In the genomic region with DNA sequence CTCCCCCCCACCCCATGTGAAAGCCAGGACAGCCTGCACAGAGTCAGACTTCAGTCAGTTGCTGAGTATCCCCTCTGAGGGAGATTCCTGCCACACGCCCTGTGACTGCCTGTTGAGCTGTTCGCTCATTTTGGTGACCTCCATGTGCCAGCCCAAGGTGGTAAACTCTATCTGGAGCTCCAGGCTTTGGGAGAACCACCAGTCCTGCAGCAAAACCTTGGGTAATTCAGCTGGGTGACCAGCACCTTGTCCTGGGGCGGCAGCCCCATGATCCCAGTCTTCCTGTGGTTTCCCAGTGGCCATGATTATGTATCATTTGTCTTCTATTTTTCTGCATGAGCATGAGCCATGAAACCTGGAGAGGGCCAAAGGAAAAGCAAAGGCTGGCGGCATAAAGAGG, we compare ENCODE assay signal across 16 cellular contexts.
DNase-seq lines count a peak whose midpoint lies in the region; ATAC-seq, FAIRE-seq and TF ChIP-seq lines count a peak whose summit lies in the region.
"Had no signal": no experiment of that assay in that cellular context is flagged by ENCODE, and none has a peak within 500 bp of the region (broad histone marks: within the 10 kb centered on the region; RNA-seq: fewer than 3 reads in every experiment).

No MANE protein-coding gene starts in this region.

- no peaks in the 10 kb centered on the region for H3K27me3 Mint-ChIP-seq in T-cell
- H3K27me3 Mint-ChIP-seq: activated CD8-positive, alpha-beta memory T cell treated with anti-CD3 and anti-CD28 coated beads, Interleukin-2, amount 10 ng/mL, durations not matched to agents 7 days and 5 days had no signal

- H3K27ac Mint-ChIP-seq in T-cell: peak overlapping the region in 1 of 2 donors; percentile 28

- H3K4me1 ChIP-seq in skeletal muscle tissue (ENCODE audit: control insufficient read depth in 3 of 3, insufficient read depth in 3 of 3, low read length in 3 of 3) (peaks cover 7 to 60% (median 22%) of the 10 kb centered on the region in 3 donors), HAP-1 (no peaks in the 10 kb centered on the region)

- POLR2A ChIA-PET in T-cell (lab: Charles Lee): no interaction called here

- peak overlapping the region in 2 of 3 donors; percentile 88 to 93 for H3K9ac ChIP-seq in skeletal muscle tissue (ENCODE audit: low read depth in 1 of 3, low read length in 3 of 3)
- H3K9ac ChIP-seq: KMS-11 had no signal

- H3K36me3 Mint-ChIP-seq in T-cell: peaks cover 11% of the 10 kb centered on the region

- peak overlapping the region; percentile 98 for H3K27ac ChIP-seq in layer of hippocampus (ENCODE audit: low read depth, low read length)
- no peak overlapping the region for H3K27ac ChIP-seq in skeletal muscle tissue (ENCODE audit: low read depth, low read length)
- H3K27ac ChIP-seq: KMS-11 had no signal

- CTCF ChIA-PET in T-cell (lab: Charles Lee): interaction anchor here (0.6 to 0.9 kb wide), 3 partner anchors 10 to 176 kb away, joined by 3 to 5 read pairs (median 4); no protein-coding TSS in a partner anchor

- no peaks in the 10 kb centered on the region for H3K36me3 ChIP-seq in skeletal muscle tissue (ENCODE audit: control insufficient read depth in 3 of 3, insufficient read depth in 3 of 3, low read length in 3 of 3)
- H3K36me3 ChIP-seq in HAP-1 (replicated peaks): no peaks in the 10 kb centered on the region

- H3K4me1 Mint-ChIP-seq in T-cell: peaks cover 36 to 54% (median 51%) of the 10 kb centered on the region in 3 donors

- peak overlapping the region in 2 of 3 donors; percentile 80 to 87 for H3K4me3 Mint-ChIP-seq in T-cell
- H3K4me3 Mint-ChIP-seq: activated naive CD4-positive, alpha-beta T cell treated with anti-CD3 and anti-CD28 coated beads for 36 hours; CD8-positive, alpha-beta T cell had no signal

- H3K9me3 ChIP-seq in skeletal muscle tissue (ENCODE audit: control insufficient read depth in 3 of 3, low read length in 3 of 3) (no peaks in the 10 kb centered on the region), HAP-1 (no peaks in the 10 kb centered on the region)

- in situ Hi-C loops in HAP-1 (cut with MboI; ENCODE audit: low sequenced_read_pairs): no loop called here

- H3K9me3 Mint-ChIP-seq in T-cell: no peaks in the 10 kb centered on the region
- H3K9me3 Mint-ChIP-seq: activated naive CD4-positive, alpha-beta T cell treated with anti-CD3 and anti-CD28 coated beads for 36 hours; CD8-positive, alpha-beta T cell; T-helper 1 cell treated with Interleukin-12 subunit alpha and Interleukin-12 subunit beta and Interleukin-4 antibody, amounts not matched to agents 30 μg/mL and 1 μg/mL, for 36 hours had no signal

- no peak for TF ChIP-seq POLR2A in GM12891 (IDR thresholded peaks at IDR 0.05; ENCODE audit: low read depth, low read length)

- DNase-seq in GM12891 (ENCODE audit: insufficient read length, low spot score): no peak
- no peak for DNase-seq in T-cell
- DNase-seq in HAP-1 (ENCODE audit: low spot score in 2 of 2): no peak
- DNase-seq: activated CD4-positive, CD25-positive, alpha-beta regulatory T cell; activated CD8-positive, alpha-beta memory T cell treated with anti-CD3 and anti-CD28 coated beads, Interleukin-2, amount 10 ng/mL, durations not matched to agents 7 days and 5 days; activated naive CD4-positive, alpha-beta T cell treated with anti-CD3 and anti-CD28 coated beads for 36 hours; NCI-H1436; NCI-H2227 treated with DMSO at 0.1 percent for 48 hours; stimulated activated CD4-positive, alpha-beta T cell treated with anti-CD3 and anti-CD28 coated beads, Interleukin-4, amount 100 ng/mL, for 4 hours had no signal

- no peak for ATAC-seq in T-cell (replicated peaks in 1 of 4)
- no peak for ATAC-seq in GM21723 (IDR thresholded peaks at IDR 0.05; ENCODE audit: unreplicated experiment)
- no peak for ATAC-seq in SK-N-SH treated with all-trans-retinoic acid at 6 μM for 48 hours
- ATAC-seq: activated CD8-positive, alpha-beta memory T cell treated with anti-CD3 and anti-CD28 coated beads, Interleukin-2, amount 10 ng/mL, durations not matched to agents 7 days and 5 days; CD8-positive, alpha-beta T cell had no signal

- H3K4me3 ChIP-seq in skeletal muscle tissue (ENCODE audit: low read length in 3 of 3): peak overlapping the region; percentile 70 to 95 (median 76)
- H3K4me3 ChIP-seq in HAP-1: no peak overlapping the region

- H3K27me3 ChIP-seq in layer of hippocampus (ENCODE audit: control insufficient read depth, insufficient read depth, low read length): no peaks in the 10 kb centered on the region
- H3K27me3 ChIP-seq in skeletal muscle tissue (ENCODE audit: control insufficient read depth in 3 of 3, insufficient read depth in 3 of 3, low read length in 3 of 3): no peaks in the 10 kb centered on the region
- H3K27me3 ChIP-seq in HAP-1 (ENCODE audit: low read depth): no peaks in the 10 kb centered on the region

- FAIRE-seq in GM12891 (lab: Jason Lieb, UNC): peak; percentile 77

TF ChIP-seq in GM12891, 5 proteins besides CTCF, POLR2A, EP300 and RAD21:
- TF ChIP-seq PAX5 (IDR thresholded peaks at IDR 0.05; ENCODE audit: insufficient read depth, low read length, severe bottlenecking) (no peak), POU2F2 (IDR thresholded peaks at IDR 0.05; ENCODE audit: low read depth, low read length) (no peak)

TF ChIP-seq in SK-N-SH treated with all-trans-retinoic acid at 6 μM for 48 hours, 23 proteins besides CTCF, POLR2A, EP300 and RAD21:
- TF ChIP-seq ISL1 (CRISPR knock-in tag; IDR thresholded peaks at IDR 0.05) (no peak), GLIS3 (CRISPR knock-in tag; IDR thresholded peaks at IDR 0.05) (no peak), RARB (CRISPR knock-in tag; IDR thresholded peaks at IDR 0.05) (no peak), ESRRG (CRISPR knock-in tag; IDR thresholded peaks at IDR 0.05) (no peak)
- TF ChIP-seq, protein P1, sequence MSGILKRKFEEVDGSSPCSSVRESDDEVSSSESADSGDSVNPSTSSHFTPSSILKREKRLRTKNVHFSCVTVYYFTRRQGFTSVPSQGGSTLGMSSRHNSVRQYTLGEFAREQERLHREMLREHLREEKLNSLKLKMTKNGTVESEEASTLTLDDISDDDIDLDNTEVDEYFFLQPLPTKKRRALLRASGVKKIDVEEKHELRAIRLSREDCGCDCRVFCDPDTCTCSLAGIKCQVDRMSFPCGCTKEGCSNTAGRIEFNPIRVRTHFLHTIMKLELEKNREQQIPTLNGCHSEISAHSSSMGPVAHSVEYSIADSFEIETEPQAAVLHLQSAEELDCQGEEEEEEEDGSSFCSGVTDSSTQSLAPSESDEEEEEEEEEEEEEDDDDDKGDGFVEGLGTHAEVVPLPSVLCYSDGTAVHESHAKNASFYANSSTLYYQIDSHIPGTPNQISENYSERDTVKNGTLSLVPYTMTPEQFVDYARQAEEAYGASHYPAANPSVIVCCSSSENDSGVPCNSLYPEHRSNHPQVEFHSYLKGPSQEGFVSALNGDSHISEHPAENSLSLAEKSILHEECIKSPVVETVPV (CRISPR knock-in tag; IDR thresholded peaks at IDR 0.05): no peak
TF ChIP-seq in SK-N-SH treated with all-trans-retinoic acid at 6 μM for 48 hours: peak in this region for 0.
